Comparison of ENCODE assay signal across 8 cellular contexts in genomic region chr16:85616608-85617311, GRCh38. TPM values are rescaled to one million over a fixed set of nuclear protein-coding genes. Genes with fewer than 3 reads are reported as not detected.
DNase-seq lines count a peak whose midpoint lies in the region; ATAC-seq and TF ChIP-seq lines count a peak whose summit lies in the region.
"Had no signal": no experiment of that assay in that cellular context is flagged by ENCODE, and none has a peak within 500 bp of the region (broad histone marks: within the 10 kb centered on the region; RNA-seq: fewer than 3 reads in every experiment).

No MANE protein-coding gene starts in this region.

- H3K27ac ChIP-seq in HL-60 (replicated peaks) (peak overlapping the region; percentile 65), lower lobe of right lung (peak overlapping the region; percentile 97)

- no peaks in the 10 kb centered on the region for H3K27me3 Mint-ChIP-seq in activated T-helper 2 cell treated with anti-CD3 and anti-CD28 coated beads, Interferon-gamma antibody, Interleukin-2, Interleukin-4, amounts not matched to agents 10 μg/mL and 5 μg/mL and 100 μg/mL, durations not matched to agents 14 hours and 24 hours and 36 hours (ENCODE audit: low read depth)

- intact Hi-C loops in activated T-helper 2 cell treated with anti-CD3 and anti-CD28 coated beads, Interferon-gamma antibody, Interleukin-2, Interleukin-4, amounts not matched to agents 10 μg/mL and 5 μg/mL and 100 μg/mL, durations not matched to agents 14 hours and 24 hours and 36 hours (cut with micrococcal nuclease) = no loop called here
- intact Hi-C loops in lower lobe of right lung (cut with DNase I) = no loop called here

- H3K4me1 Mint-ChIP-seq in activated T-helper 2 cell treated with anti-CD3 and anti-CD28 coated beads, Interferon-gamma antibody, Interleukin-2, Interleukin-4, amounts not matched to agents 10 μg/mL and 5 μg/mL and 100 μg/mL, durations not matched to agents 14 hours and 24 hours and 36 hours (ENCODE audit: low read depth) = peaks cover 19% of the 10 kb centered on the region

- H3K27me3 ChIP-seq in HL-60 (ENCODE audit: insufficient read depth, poor library complexity, severe bottlenecking) = no peaks in the 10 kb centered on the region
- H3K27me3 ChIP-seq in lower lobe of right lung (ENCODE audit: low read depth) = no peaks in the 10 kb centered on the region
- H3K27me3 ChIP-seq: tibial artery had no signal

- H3K9me3 Mint-ChIP-seq in activated T-helper 2 cell treated with anti-CD3 and anti-CD28 coated beads, Interferon-gamma antibody, Interleukin-2, Interleukin-4, amounts not matched to agents 10 μg/mL and 5 μg/mL and 100 μg/mL, durations not matched to agents 14 hours and 24 hours and 36 hours = no peaks in the 10 kb centered on the region

- DNase-seq in HL-60 (ENCODE audit: low read depth in 1 of 2, low spot score in 1 of 2) (peak; percentile 34 to 64), lower lobe of right lung (peak; percentile 81), ecto neural progenitor cell (ENCODE audit: low spot score) (no peak), AG20443 (ENCODE audit: low spot score) (no peak)
- DNase-seq in activated T-helper 2 cell treated with anti-CD3 and anti-CD28 coated beads, Interferon-gamma antibody, Interleukin-2, Interleukin-4, amounts not matched to agents 10 μg/mL and 5 μg/mL and 100 μg/mL, durations not matched to agents 14 hours and 24 hours and 36 hours (ENCODE audit: low spot score) = no peak

- TF ChIP-seq CTCF in HL-60 (IDR thresholded peaks at IDR 0.05; ENCODE audit: insufficient read depth, low read length) (no peak), lower lobe of right lung (IDR thresholded peaks at IDR 0.05) (no peak)

- H3K4me1 ChIP-seq in lower lobe of right lung = peaks cover 67% of the 10 kb centered on the region

- peak overlapping the region; percentile 36 for H3K4me3 ChIP-seq in HL-60 (replicated peaks; ENCODE audit: insufficient read depth, low read length)
- peak overlapping the region; percentile 71 for H3K4me3 ChIP-seq in lower lobe of right lung
- H3K4me3 ChIP-seq: tibial artery had no signal

- H3K27ac Mint-ChIP-seq in activated T-helper 2 cell treated with anti-CD3 and anti-CD28 coated beads, Interferon-gamma antibody, Interleukin-2, Interleukin-4, amounts not matched to agents 10 μg/mL and 5 μg/mL and 100 μg/mL, durations not matched to agents 14 hours and 24 hours and 36 hours = no peak overlapping the region

- peak; percentile 50 for ATAC-seq in GM18511 (IDR thresholded peaks at IDR 0.05; ENCODE audit: unreplicated experiment)
- no peak for ATAC-seq in lower lobe of right lung
- ATAC-seq in GM19467 (IDR thresholded peaks at IDR 0.05; ENCODE audit: unreplicated experiment) = no peak

- peaks cover 11% of the 10 kb centered on the region for H3K36me3 Mint-ChIP-seq in activated T-helper 2 cell treated with anti-CD3 and anti-CD28 coated beads, Interferon-gamma antibody, Interleukin-2, Interleukin-4, amounts not matched to agents 10 μg/mL and 5 μg/mL and 100 μg/mL, durations not matched to agents 14 hours and 24 hours and 36 hours (ENCODE audit: low read depth)

- H3K36me3 ChIP-seq in lower lobe of right lung = peaks cover 3% of the 10 kb centered on the region
- H3K36me3 ChIP-seq: tibial artery had no signal

- no peaks in the 10 kb centered on the region for H3K9me3 ChIP-seq in lower lobe of right lung
- H3K9me3 ChIP-seq: tibial artery had no signal

- peak overlapping the region; percentile 19 for H3K4me3 Mint-ChIP-seq in activated T-helper 2 cell treated with anti-CD3 and anti-CD28 coated beads, Interferon-gamma antibody, Interleukin-2, Interleukin-4, amounts not matched to agents 10 μg/mL and 5 μg/mL and 100 μg/mL, durations not matched to agents 14 hours and 24 hours and 36 hours (ENCODE audit: low read depth)

RNA-seq across cellular contexts. Expression of gene GSE1, which starts 3.6 kb away (rescaled TPM):
- 37.2 and 39.4 TPM in 2 replicates for total RNA-seq in activated T-helper 2 cell treated with anti-CD3 and anti-CD28 coated beads, Interferon-gamma antibody, Interleukin-2, Interleukin-4, amounts not matched to agents 10 μg/mL and 5 μg/mL and 100 μg/mL, durations not matched to agents 14 hours and 24 hours and 36 hours
- 85.2 TPM for total RNA-seq in lower lobe of right lung

Comparison
In these comparisons a context has a peak if more than half of its experiments do, and no peak if none do; other contexts are left out.
1. DNase-seq: peak in HL-60 (2 of 2) and lower lobe of right lung (single experiment); none in activated T-helper 2 cell treated with anti-CD3 and anti-CD28 coated beads, Interferon-gamma antibody, Interleukin-2, Interleukin-4, amounts not matched to agents 10 μg/mL and 5 μg/mL and 100 μg/mL, durations not matched to agents 14 hours and 24 hours and 36 hours (single experiment), ecto neural progenitor cell (single experiment) and AG20443 (single experiment).